ENCODE assay signal across 8 cellular contexts in the genomic region with DNA sequence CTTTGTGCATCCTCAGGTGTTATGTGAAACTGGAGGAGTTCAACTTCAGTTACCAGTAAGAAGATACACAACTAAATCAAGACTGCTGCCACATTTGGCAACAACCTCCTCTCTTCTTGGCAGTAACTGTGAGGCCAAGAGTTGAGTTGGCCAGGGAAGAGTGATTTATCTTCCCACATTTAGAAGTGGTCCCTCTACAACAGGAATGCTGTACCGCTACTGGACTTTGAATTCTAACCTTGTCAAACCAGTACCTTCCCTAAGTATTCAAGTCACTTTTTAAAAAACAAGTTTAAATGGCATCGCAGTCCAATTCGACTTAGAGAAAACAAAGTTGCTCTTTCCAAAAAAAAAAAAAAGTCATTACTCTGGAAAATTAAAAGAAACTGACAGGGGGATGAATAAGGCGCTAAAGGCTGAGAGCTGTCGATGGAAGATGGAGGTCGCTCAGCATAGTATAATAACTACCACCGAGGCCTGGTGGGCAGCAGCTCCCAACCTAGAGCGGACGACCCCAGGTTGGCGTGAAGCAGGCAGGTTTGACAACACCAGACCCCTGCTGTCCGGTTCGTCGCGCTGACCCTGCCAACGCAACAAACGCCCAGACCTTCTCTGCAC. TPM values are rescaled to one million over a fixed set of nuclear protein-coding genes. Genes with fewer than 3 reads are reported as not detected.
A peak's percentile ranks its signal among the peaks of the same experiment; 100 is the strongest.
DNase-seq lines count a peak whose midpoint lies in the region; ATAC-seq, FAIRE-seq and TF ChIP-seq lines count a peak whose summit lies in the region.

No MANE protein-coding gene starts in this region.

- peak overlapping the region; percentile 48 to 83 (median 56) for H3K4me3 ChIP-seq in endothelial cell of umbilical vein (replicated peaks in 1 of 3; ENCODE audit: insufficient read depth in 1 of 3, low read depth in 1 of 3, low read length in 3 of 3)

- no peak for TF ChIP-seq CTCF in endothelial cell of umbilical vein (IDR thresholded peaks at IDR 0.05; ENCODE audit: extremely low read depth in 1 of 2, insufficient read depth in 1 of 2, low read depth in 1 of 2, low read length in 2 of 2)

- no peaks in the 10 kb centered on the region for H3K9me3 ChIP-seq in endothelial cell of umbilical vein (replicated peaks; ENCODE audit: control insufficient read depth, insufficient read depth, low read length)

- peak; percentile 2 for ATAC-seq in GM21515 (IDR thresholded peaks at IDR 0.05; ENCODE audit: unreplicated experiment)

- H3K9me1 ChIP-seq in endothelial cell of umbilical vein (replicated peaks; ENCODE audit: control insufficient read depth, extremely low read depth, insufficient read depth, low read length): no peaks in the 10 kb centered on the region

- H4K20me1 ChIP-seq in endothelial cell of umbilical vein (replicated peaks; ENCODE audit: control insufficient read depth, extremely low read depth, insufficient read depth, low read length): peaks cover 4% of the 10 kb centered on the region

- H3K27me3 ChIP-seq in endothelial cell of umbilical vein (ENCODE audit: control insufficient read depth in 2 of 2, insufficient read depth in 2 of 2, low read length in 2 of 2): no peaks in the 10 kb centered on the region

- no peak for TF ChIP-seq POLR2A in endothelial cell of umbilical vein (IDR thresholded peaks at IDR 0.05; ENCODE audit: low read depth, low read length)

- TSS peak; percentile 36 for BruUV-seq in endothelial cell of umbilical vein (replicated peaks; lab: Mats Ljungman, UMichigan)

- no peak for FAIRE-seq in endothelial cell of umbilical vein (lab: Jason Lieb, UNC)

- intact Hi-C loops in endothelial cell of umbilical vein (cut with micrococcal nuclease): loop anchor here (5.0 kb wide), 1 partner anchor 314 kb away; the partner anchor contains the start of gene SOS1

- peaks cover 35% of the 10 kb centered on the region for H3K4me1 ChIP-seq in endothelial cell of umbilical vein (ENCODE audit: control insufficient read depth, extremely low read depth, insufficient read depth, low read length)

- CTCF ChIA-PET in endothelial cell of umbilical vein (lab: Charles Lee): interaction anchor here (0.6 to 2.5 kb wide), 4 partner anchors 56 to 293 kb away, joined by 3 to 20 read pairs (median 4); no protein-coding TSS in a partner anchor

- DNase-seq in AG20443 (ENCODE audit: low spot score): peak; percentile 24
- peak; percentile 40 for DNase-seq in RKO (ENCODE audit: low spot score)
- peak; percentile 52 for DNase-seq in endothelial cell of umbilical vein (ENCODE audit: low read depth, low spot score)
- peak; percentile 42 for DNase-seq in mucosa of gallbladder (ENCODE audit: low spot score)
- DNase-seq in OCI-M2 (lab: John Stamatoyannopoulos, UW; ENCODE audit: unreplicated experiment): no peak
- no peak for DNase-seq in NCI-H2081 treated with DMSO at 0.1 percent for 48 hours (lab: John Stamatoyannopoulos, UW)
- DNase-seq in activated CD4-positive, alpha-beta T cell treated with anti-CD3 and anti-CD28 coated beads, Interleukin-2, amount 50 U/mL, for 4 hours: no peak

- H3K27ac ChIP-seq in endothelial cell of umbilical vein (ENCODE audit: insufficient read depth, low read depth, low read length): peak overlapping the region; percentile 73

- POLR2A ChIA-PET in endothelial cell of umbilical vein (lab: Charles Lee): no interaction called here

- H3K79me2 ChIP-seq in endothelial cell of umbilical vein (ENCODE audit: control insufficient read depth, insufficient read depth, low read length): peaks cover 51% of the 10 kb centered on the region

- no peaks in the 10 kb centered on the region for H3K36me3 ChIP-seq in endothelial cell of umbilical vein (ENCODE audit: control insufficient read depth in 2 of 2, extremely low read depth in 1 of 2, insufficient read depth in 2 of 2, low read length in 2 of 2)

- H3K4me2 ChIP-seq in endothelial cell of umbilical vein (ENCODE audit: insufficient read depth, low read length): peak overlapping the region; percentile 91

- H3K9ac ChIP-seq in endothelial cell of umbilical vein (replicated peaks; ENCODE audit: extremely low read depth, insufficient read depth, low read length): peak overlapping the region; percentile 88

- peak overlapping the region; percentile 60 for H2AFZ ChIP-seq in endothelial cell of umbilical vein (ENCODE audit: low read depth, low read length)

- dilution Hi-C loops in endothelial cell of umbilical vein (cut with MboI; ENCODE audit: extremely low pct_ligation_motif_present, low sequenced_read_pairs): no loop called here

TF ChIP-seq in endothelial cell of umbilical vein, 7 proteins besides CTCF, POLR2A, EP300 and RAD21:
- TF ChIP-seq, protein P1, sequence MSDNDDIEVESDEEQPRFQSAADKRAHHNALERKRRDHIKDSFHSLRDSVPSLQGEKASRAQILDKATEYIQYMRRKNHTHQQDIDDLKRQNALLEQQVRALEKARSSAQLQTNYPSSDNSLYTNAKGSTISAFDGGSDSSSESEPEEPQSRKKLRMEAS (IDR thresholded peaks at IDR 0.05; ENCODE audit: insufficient read depth, insufficient read length): no peak
- TF ChIP-seq MYC (IDR thresholded peaks at IDR 0.05; ENCODE audit: low read depth, low read length): no peak
- no peak for TF ChIP-seq EZH2 (IDR thresholded peaks at IDR 0.05; ENCODE audit: borderline replicate concordance, low read depth, low read length, severe bottlenecking)
- TF ChIP-seq FOS (IDR thresholded peaks at IDR 0.05; ENCODE audit: borderline replicate concordance, insufficient read depth, low read length): no peak
- TF ChIP-seq GATA2 (IDR thresholded peaks at IDR 0.05; ENCODE audit: insufficient read depth, insufficient read length, low read depth, low read length): no peak
- TF ChIP-seq JUN (IDR thresholded peaks at IDR 0.05; ENCODE audit: borderline replicate concordance, insufficient read depth, insufficient read length, low read depth): no peak

RNA-seq across cellular contexts. Expression of gene MAP4K3, which starts 1.0 kb away (rescaled TPM):
- total RNA-seq in endothelial cell of umbilical vein (45.9 and 46.2 TPM in 2 replicates), mucosa of gallbladder (69.2 TPM)
- 6.4 and 8.0 TPM in 2 replicates for polyA plus RNA-seq in endothelial cell of umbilical vein
- polyA plus RNA-seq in endothelial cell of umbilical vein (2011; cell fraction: cytosol; rRNA removed): 8.0 and 8.1 TPM in 2 replicates
- 37.0 and 46.6 TPM in 2 replicates for polyA plus RNA-seq in endothelial cell of umbilical vein (2011; cell fraction: nucleus; rRNA removed)
- polyA plus RNA-seq in endothelial cell of umbilical vein (2012): 13.5 and 17.1 TPM in 2 replicates
- polyA minus RNA-seq in endothelial cell of umbilical vein: 19.6 and 20.1 TPM in 2 replicates
- polyA minus RNA-seq in endothelial cell of umbilical vein (2011; cell fraction: cytosol; rRNA and poly(A)+ RNA removed): 8.5 TPM
- polyA minus RNA-seq in endothelial cell of umbilical vein (2011; cell fraction: nucleus; rRNA and poly(A)+ RNA removed): 98.0 and 121 TPM in 2 replicates

Comparison
In these comparisons a context has a peak if more than half of its experiments do, and no peak if none do; other contexts are left out.
1. DNase-seq: peak in AG20443 (single experiment), RKO (single experiment), endothelial cell of umbilical vein (single experiment) and mucosa of gallbladder (single experiment); none in OCI-M2 (single experiment), NCI-H2081 treated with DMSO at 0.1 percent for 48 hours (single experiment) and activated CD4-positive, alpha-beta T cell treated with anti-CD3 and anti-CD28 coated beads, Interleukin-2, amount 50 U/mL, for 4 hours (0 of 2).